15 cellular contexts compared by ENCODE assay signal in the genomic region with DNA sequence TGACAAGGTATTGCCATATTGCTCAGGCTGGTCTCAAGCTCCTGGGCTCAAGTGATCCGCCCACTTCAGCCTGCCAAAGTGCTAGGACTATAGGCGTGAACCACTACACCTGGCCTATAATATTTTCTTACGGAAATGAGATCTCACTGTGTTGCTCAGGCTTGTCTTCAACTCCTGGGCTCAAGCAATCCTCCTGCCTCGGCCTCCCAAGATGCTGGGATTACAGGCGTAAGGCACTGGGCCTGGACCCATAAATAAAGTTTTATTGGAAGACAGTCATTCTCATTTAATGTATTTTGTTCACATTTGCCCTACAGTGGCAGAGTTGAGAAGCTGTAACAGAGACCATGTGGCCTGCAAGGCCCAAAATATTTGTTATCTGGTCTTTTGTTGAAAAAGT.
DNase-seq lines count a peak whose midpoint lies in the region; ATAC-seq and TF ChIP-seq lines count a peak whose summit lies in the region.
"Had no signal": no experiment of that assay in that cellular context is flagged by ENCODE, and none has a peak within 500 bp of the region (broad histone marks: within the 10 kb centered on the region; RNA-seq: fewer than 3 reads in every experiment).

No MANE protein-coding gene starts in this region.

- peaks cover 18% of the 10 kb centered on the region for H3K4me1 ChIP-seq in HEK293 (ENCODE audit: control insufficient read depth, insufficient read depth, low read length)
- peaks cover 38 to 56% (median 43%) of the 10 kb centered on the region in 4 donors for H3K4me1 ChIP-seq in upper lobe of left lung

- intact Hi-C loops in CD4-positive, alpha-beta T cell (cut with DNase I, micrococcal nuclease), result loop anchor here in 1 of 2 experiments (5.0 kb wide), 1 partner anchor 36 kb away; no protein-coding TSS in a partner anchor

- ATAC-seq in CD4-positive, alpha-beta T cell (ENCODE audit: poor library complexity), result no peak
- ATAC-seq in natural killer cell treated with Interleukin-12 subunit alpha and Interleukin-12 subunit beta and Interleukin-15 and Interleukin-18, amount 100 ng/mL, for 72 hours, result no peak
- no peak for ATAC-seq in GM18858 (IDR thresholded peaks at IDR 0.05; ENCODE audit: unreplicated experiment)
- ATAC-seq in HG03520 (IDR thresholded peaks at IDR 0.05; ENCODE audit: unreplicated experiment), result no peak
- ATAC-seq in upper lobe of left lung (ENCODE audit: low FRiP score in 2 of 2), result no peak
- ATAC-seq: psoas muscle had no signal

- no peak for DNase-seq in CD4-positive, alpha-beta T cell
- DNase-seq in natural killer cell treated with Interleukin-12 subunit alpha and Interleukin-12 subunit beta and Interleukin-15 and Interleukin-18, amount 100 ng/mL, for 72 hours (ENCODE audit: low spot score), result no peak
- DNase-seq in upper lobe of left lung, result no peak
- DNase-seq in WERI-Rb-1, result no peak
- DNase-seq: aorta, esophagus squamous epithelium, head of caudate nucleus, psoas muscle had no signal

- no peaks in the 10 kb centered on the region for H3K27me3 ChIP-seq in CD4-positive, alpha-beta T cell (ENCODE audit: control insufficient read depth, insufficient read depth, low read length)
- no peaks in the 10 kb centered on the region for H3K27me3 ChIP-seq in upper lobe of left lung
- no peaks in the 10 kb centered on the region for H3K27me3 ChIP-seq in WERI-Rb-1 (ENCODE audit: insufficient read depth, low read depth, severe bottlenecking)
- H3K27me3 ChIP-seq: esophagus squamous epithelium had no signal

- whole genome bisulfite sequencing in upper lobe of left lung, 2 donors, result 92 to 94% methylated on average over 5 of the region's 5 CpGs

- CTCF ChIA-PET in CD4-positive, alpha-beta T cell (lab: Charles Lee), result interaction anchor here (0.9 to 2.0 kb wide), 2 partner anchors 20 to 125 kb away, joined by 4 to 6 read pairs; no protein-coding TSS in a partner anchor
- CTCF ChIA-PET in HEK293 (lab: Yijun Ruan, JAX), result no interaction called here

- no peak overlapping the region for H3K4me3 ChIP-seq in HEK293 (ENCODE audit: low read depth, low read length)
- H3K4me3 ChIP-seq in upper lobe of left lung, result no peak overlapping the region
- H3K4me3 ChIP-seq in WERI-Rb-1 (ENCODE audit: low read depth, low read length), result no peak overlapping the region
- H3K4me3 ChIP-seq: coronary artery, esophagus squamous epithelium, mucosa of descending colon, psoas muscle, thoracic aorta had no signal

- TF ChIP-seq POLR2A in upper lobe of left lung (IDR thresholded peaks at IDR 0.05), result no peak

- TF ChIP-seq CTCF in CD4-positive, alpha-beta T cell (IDR thresholded peaks at IDR 0.05), result no peak
- TF ChIP-seq CTCF in HEK293 (tag by site-specific recombination; IDR thresholded peaks at IDR 0.05) (no peak), upper lobe of left lung (IDR thresholded peaks at IDR 0.05) (no peak), WERI-Rb-1 (IDR thresholded peaks at IDR 0.05; ENCODE audit: low read depth, low read length) (no peak)

- no peaks in the 10 kb centered on the region for H3K27me3 Mint-ChIP-seq in CD4-positive, alpha-beta T cell
- H3K27me3 Mint-ChIP-seq in activated naive CD8-positive, alpha-beta T cell, result no peaks in the 10 kb centered on the region
- H3K27me3 Mint-ChIP-seq in natural killer cell treated with Interleukin-12 subunit alpha and Interleukin-12 subunit beta and Interleukin-15 and Interleukin-18, amount 100 ng/mL, for 72 hours, result no peaks in the 10 kb centered on the region

- H3K9me3 Mint-ChIP-seq in CD4-positive, alpha-beta T cell, result peaks cover 3% of the 10 kb centered on the region
- peaks cover 12% of the 10 kb centered on the region for H3K9me3 Mint-ChIP-seq in activated naive CD8-positive, alpha-beta T cell (ENCODE audit: low read depth)
- H3K9me3 Mint-ChIP-seq in natural killer cell treated with Interleukin-12 subunit alpha and Interleukin-12 subunit beta and Interleukin-15 and Interleukin-18, amount 100 ng/mL, for 72 hours, result no peaks in the 10 kb centered on the region

- H3K27ac ChIP-seq in CD4-positive, alpha-beta T cell (ENCODE audit: low read depth, low read length), result peak overlapping the region; percentile 46
- no peak overlapping the region for H3K27ac ChIP-seq in HEK293 (ENCODE audit: extremely low read depth, low read depth, low read length)
- peak overlapping the region in 1 of 4 donors; percentile 58 for H3K27ac ChIP-seq in upper lobe of left lung
- no peak overlapping the region for H3K27ac ChIP-seq in WERI-Rb-1
- H3K27ac ChIP-seq: coronary artery, psoas muscle, thoracic aorta had no signal

- POLR2A ChIA-PET in CD4-positive, alpha-beta T cell (lab: Charles Lee), result interaction anchor here (1.3 to 2.3 kb wide), 3 partner anchors 10 to 38 kb away, joined by 3 to 15 read pairs (median 8); no protein-coding TSS in a partner anchor
- POLR2A ChIA-PET in HEK293 (lab: Yijun Ruan, JAX), result no interaction called here

- peaks cover 85% of the 10 kb centered on the region for H3K4me1 Mint-ChIP-seq in CD4-positive, alpha-beta T cell (ENCODE audit: low read depth)
- H3K4me1 Mint-ChIP-seq in activated naive CD8-positive, alpha-beta T cell (ENCODE audit: low read depth), result peaks cover 77% of the 10 kb centered on the region
- peaks cover 36 to 65% of the 10 kb centered on the region in 2 donors for H3K4me1 Mint-ChIP-seq in natural killer cell treated with Interleukin-12 subunit alpha and Interleukin-12 subunit beta and Interleukin-15 and Interleukin-18, amount 100 ng/mL, for 72 hours (ENCODE audit: low read depth in 2 of 2)

- peaks cover 57% of the 10 kb centered on the region for H3K36me3 Mint-ChIP-seq in CD4-positive, alpha-beta T cell (ENCODE audit: low read depth)
- H3K36me3 Mint-ChIP-seq in activated naive CD8-positive, alpha-beta T cell, result peaks cover 23% of the 10 kb centered on the region
- H3K36me3 Mint-ChIP-seq in natural killer cell treated with Interleukin-12 subunit alpha and Interleukin-12 subunit beta and Interleukin-15 and Interleukin-18, amount 100 ng/mL, for 72 hours, result peaks cover 12% of the 10 kb centered on the region

- H3K36me3 ChIP-seq in HEK293 (ENCODE audit: control insufficient read depth in 2 of 2, insufficient read depth in 1 of 2, low read length in 2 of 2), result peaks cover 0 to 7% of the 10 kb centered on the region in 2 experiments; a peak in 1 of 3 replicates
- H3K36me3 ChIP-seq in upper lobe of left lung, result no peaks in the 10 kb centered on the region
- peaks cover 42% of the 10 kb centered on the region for H3K36me3 ChIP-seq in WERI-Rb-1
- H3K36me3 ChIP-seq: thoracic aorta had no signal

- no peak for TF ChIP-seq EP300 in upper lobe of left lung (IDR thresholded peaks at IDR 0.05)

- H3K9me3 ChIP-seq in CD4-positive, alpha-beta T cell (ENCODE audit: control insufficient read depth, low read length), result peaks cover 5% of the 10 kb centered on the region
- H3K9me3 ChIP-seq in HEK293 (ENCODE audit: control insufficient read depth, insufficient read depth, low read depth, low read length), result no peaks in the 10 kb centered on the region
- H3K9me3 ChIP-seq in upper lobe of left lung, result no peaks in the 10 kb centered on the region
- H3K9me3 ChIP-seq in WERI-Rb-1 (ENCODE audit: severe bottlenecking), result no peaks in the 10 kb centered on the region
- H3K9me3 ChIP-seq: esophagus squamous epithelium, mucosa of descending colon, psoas muscle had no signal

- peak overlapping the region; percentile 80 for H3K27ac Mint-ChIP-seq in CD4-positive, alpha-beta T cell
- peak overlapping the region; percentile 64 for H3K27ac Mint-ChIP-seq in activated naive CD8-positive, alpha-beta T cell
- H3K27ac Mint-ChIP-seq in natural killer cell treated with Interleukin-12 subunit alpha and Interleukin-12 subunit beta and Interleukin-15 and Interleukin-18, amount 100 ng/mL, for 72 hours, result peak overlapping the region; percentile 77 to 89

- H3K4me3 Mint-ChIP-seq in CD4-positive, alpha-beta T cell, result no peak overlapping the region
- no peak overlapping the region for H3K4me3 Mint-ChIP-seq in activated naive CD8-positive, alpha-beta T cell
- no peak overlapping the region for H3K4me3 Mint-ChIP-seq in natural killer cell treated with Interleukin-12 subunit alpha and Interleukin-12 subunit beta and Interleukin-15 and Interleukin-18, amount 100 ng/mL, for 72 hours

TF ChIP-seq in HEK293, 187 proteins besides CTCF, POLR2A, EP300 and RAD21:
- TF ChIP-seq ZNF335 (tag by site-specific recombination; conservative IDR thresholded peaks at IDR 0.05), result 0 out of 2 replicates have a peak, but pooled peaks have one; percentile 12
- no peak for TF ChIP-seq ZNF2 (tag by site-specific recombination; IDR thresholded peaks at IDR 0.05)
